In the genomic region with DNA sequence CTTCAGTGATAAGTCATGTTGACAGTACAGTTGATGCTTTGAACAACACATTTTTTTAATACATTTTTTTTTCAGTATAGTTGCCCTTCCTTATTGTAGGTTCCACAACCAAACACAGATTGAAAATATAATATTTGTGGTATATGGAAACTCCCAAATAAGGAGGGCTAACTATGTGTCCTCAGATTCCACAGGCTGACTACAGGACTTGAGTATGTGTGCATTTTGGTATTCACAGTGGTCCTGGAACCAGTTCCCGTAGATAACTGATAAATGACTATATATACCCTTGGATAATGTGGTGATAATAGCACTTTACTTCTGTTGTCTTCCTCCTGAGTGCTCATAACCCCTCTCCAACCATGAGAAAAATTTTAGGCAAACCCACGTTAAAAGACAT, we compare ENCODE assay signal across 1 cellular context.
TF ChIP-seq lines count a peak whose summit lies in the region.

No MANE protein-coding gene starts in this region.

TF ChIP-seq in IMR-90, 13 proteins besides CTCF, POLR2A, EP300 and RAD21:
- TF ChIP-seq ELK1 (IDR thresholded peaks at IDR 0.05; ENCODE audit: borderline replicate concordance, low read depth, low read length) (no peak), RFX5 (IDR thresholded peaks at IDR 0.05; ENCODE audit: low read depth, low read length) (no peak), MAZ (IDR thresholded peaks at IDR 0.05; ENCODE audit: borderline replicate concordance, low read depth, low read length) (no peak), CHD1 (IDR thresholded peaks at IDR 0.05; ENCODE audit: low read depth, low read length) (no peak), USF2 (IDR thresholded peaks at IDR 0.05; ENCODE audit: low read depth, low read length) (no peak), BHLHE40 (IDR thresholded peaks at IDR 0.05; ENCODE audit: low read depth, low read length) (no peak), CEBPB (IDR thresholded peaks at IDR 0.05; ENCODE audit: low read depth, low read length) (no peak), NFE2L2 (IDR thresholded peaks at IDR 0.05; ENCODE audit: low read depth, low read length) (no peak), SMC3 (IDR thresholded peaks at IDR 0.05; ENCODE audit: low read depth, low read length) (no peak), FOS (IDR thresholded peaks at IDR 0.05; ENCODE audit: low read depth, low read length) (no peak), RCOR1 (IDR thresholded peaks at IDR 0.05; ENCODE audit: insufficient replicate concordance, low read length) (no peak), MXI1 (IDR thresholded peaks at IDR 0.05; ENCODE audit: borderline replicate concordance, low read depth, low read length) (no peak), MAFK (IDR thresholded peaks at IDR 0.05; ENCODE audit: low read depth, low read length) (no peak)
